Comparison of ENCODE assay signal across 1 cellular context in the genomic region with DNA sequence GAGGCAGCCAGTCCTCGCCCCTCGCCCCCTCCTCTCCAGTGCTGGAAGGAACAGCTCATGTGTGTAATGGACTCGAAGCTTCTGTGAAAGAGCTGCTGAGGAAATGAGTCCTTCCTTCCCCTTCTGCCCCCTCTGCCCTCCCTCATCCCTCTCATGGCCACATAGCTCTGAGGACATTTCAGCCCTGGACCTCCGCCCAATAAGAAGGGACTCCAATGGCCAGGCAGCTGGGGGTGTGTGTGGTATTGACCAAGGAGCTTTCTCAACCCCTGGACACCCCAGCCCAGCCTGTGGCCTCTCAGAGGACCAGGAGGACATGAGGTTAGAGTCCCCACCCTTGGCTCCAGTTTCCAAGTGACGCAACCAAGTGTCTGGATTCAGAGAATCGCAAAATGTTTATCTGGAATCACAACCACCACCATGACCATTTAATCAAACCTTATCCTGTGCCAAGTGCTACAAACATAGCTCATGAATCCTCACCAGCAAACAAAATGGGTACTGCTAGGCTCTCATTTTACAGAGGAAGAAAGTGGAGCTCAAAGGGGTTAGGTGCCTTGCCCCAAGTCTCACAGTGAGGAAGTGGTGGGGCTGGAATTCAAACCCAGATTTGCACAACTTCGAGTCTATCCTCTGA.
TF ChIP-seq lines count a peak whose summit lies in the region.

No MANE protein-coding gene starts in this region.

TF ChIP-seq in WTC11, 78 proteins besides CTCF, POLR2A, EP300 and RAD21 (continued from another document):
- TF ChIP-seq, protein P1, sequence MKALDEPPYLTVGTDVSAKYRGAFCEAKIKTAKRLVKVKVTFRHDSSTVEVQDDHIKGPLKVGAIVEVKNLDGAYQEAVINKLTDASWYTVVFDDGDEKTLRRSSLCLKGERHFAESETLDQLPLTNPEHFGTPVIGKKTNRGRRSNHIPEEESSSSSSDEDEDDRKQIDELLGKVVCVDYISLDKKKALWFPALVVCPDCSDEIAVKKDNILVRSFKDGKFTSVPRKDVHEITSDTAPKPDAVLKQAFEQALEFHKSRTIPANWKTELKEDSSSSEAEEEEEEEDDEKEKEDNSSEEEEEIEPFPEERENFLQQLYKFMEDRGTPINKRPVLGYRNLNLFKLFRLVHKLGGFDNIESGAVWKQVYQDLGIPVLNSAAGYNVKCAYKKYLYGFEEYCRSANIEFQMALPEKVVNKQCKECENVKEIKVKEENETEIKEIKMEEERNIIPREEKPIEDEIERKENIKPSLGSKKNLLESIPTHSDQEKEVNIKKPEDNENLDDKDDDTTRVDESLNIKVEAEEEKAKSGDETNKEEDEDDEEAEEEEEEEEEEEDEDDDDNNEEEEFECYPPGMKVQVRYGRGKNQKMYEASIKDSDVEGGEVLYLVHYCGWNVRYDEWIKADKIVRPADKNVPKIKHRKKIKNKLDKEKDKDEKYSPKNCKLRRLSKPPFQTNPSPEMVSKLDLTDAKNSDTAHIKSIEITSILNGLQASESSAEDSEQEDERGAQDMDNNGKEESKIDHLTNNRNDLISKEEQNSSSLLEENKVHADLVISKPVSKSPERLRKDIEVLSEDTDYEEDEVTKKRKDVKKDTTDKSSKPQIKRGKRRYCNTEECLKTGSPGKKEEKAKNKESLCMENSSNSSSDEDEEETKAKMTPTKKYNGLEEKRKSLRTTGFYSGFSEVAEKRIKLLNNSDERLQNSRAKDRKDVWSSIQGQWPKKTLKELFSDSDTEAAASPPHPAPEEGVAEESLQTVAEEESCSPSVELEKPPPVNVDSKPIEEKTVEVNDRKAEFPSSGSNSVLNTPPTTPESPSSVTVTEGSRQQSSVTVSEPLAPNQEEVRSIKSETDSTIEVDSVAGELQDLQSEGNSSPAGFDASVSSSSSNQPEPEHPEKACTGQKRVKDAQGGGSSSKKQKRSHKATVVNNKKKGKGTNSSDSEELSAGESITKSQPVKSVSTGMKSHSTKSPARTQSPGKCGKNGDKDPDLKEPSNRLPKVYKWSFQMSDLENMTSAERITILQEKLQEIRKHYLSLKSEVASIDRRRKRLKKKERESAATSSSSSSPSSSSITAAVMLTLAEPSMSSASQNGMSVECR (CRISPR knock-in tag; IDR thresholded peaks at IDR 0.05; ENCODE audit: borderline replicate concordance): no peak
- no peak for TF ChIP-seq GABPB1 (CRISPR knock-in tag; IDR thresholded peaks at IDR 0.05)
- no peak for TF ChIP-seq TEAD1 (CRISPR knock-in tag; IDR thresholded peaks at IDR 0.05)
- TF ChIP-seq USF1 (CRISPR knock-in tag; IDR thresholded peaks at IDR 0.05): no peak
- no peak for TF ChIP-seq TCF7 (CRISPR knock-in tag; IDR thresholded peaks at IDR 0.05; ENCODE audit: low read depth)
- no peak for TF ChIP-seq USF2 (CRISPR knock-in tag; IDR thresholded peaks at IDR 0.05)
- TF ChIP-seq AR (CRISPR knock-in tag; IDR thresholded peaks at IDR 0.05): no peak
